ENCODE assay signal across 1 cellular context in genomic region chr20:57957397-57958049, GRCh38.
TF ChIP-seq lines count a peak whose summit lies in the region.

No MANE protein-coding gene starts in this region.

TF ChIP-seq in HEK293, 187 proteins besides CTCF, POLR2A, EP300 and RAD21 (continued from another document):
- TF ChIP-seq ZSCAN4 (tag by site-specific recombination; IDR thresholded peaks at IDR 0.05) (no peak), ZNF398 (tag by site-specific recombination; IDR thresholded peaks at IDR 0.05) (peak; percentile 70), ZNF654 (tag by site-specific recombination; IDR thresholded peaks at IDR 0.05; ENCODE audit: low read depth) (no peak), ZNF26 (tag by site-specific recombination; IDR thresholded peaks at IDR 0.05) (no peak), HIC1 (tag by site-specific recombination; IDR thresholded peaks at IDR 0.05) (peak; percentile 91), ZNF366 (tag by site-specific recombination; conservative IDR thresholded peaks at IDR 0.05) (peak; percentile 83), HOXD13 (CRISPR knock-in tag; IDR thresholded peaks at IDR 0.05; ENCODE audit: borderline replicate concordance) (0 out of 2 replicates have a peak, but pooled peaks have one; percentile 54), ZNF423 (tag by site-specific recombination; IDR thresholded peaks at IDR 0.05) (no peak; the same call in 1 of the 2 replicates), ZEB2 (tag by site-specific recombination; IDR thresholded peaks at IDR 0.05) (peak; percentile 94), GLIS2 (tag by site-specific recombination; IDR thresholded peaks at IDR 0.05) (peak; percentile 58), ZNF610 (tag by site-specific recombination; IDR thresholded peaks at IDR 0.05; ENCODE audit: borderline replicate concordance) (no peak), OSR2 (tag by site-specific recombination; IDR thresholded peaks at IDR 0.05) (peak; percentile 66), GLIS1 (tag by site-specific recombination; IDR thresholded peaks at IDR 0.05) (peak; percentile 98), GLI2 (tag by site-specific recombination; IDR thresholded peaks at IDR 0.05; ENCODE audit: borderline replicate concordance, low read depth) (peak; percentile 68; the same call in 1 of the 2 replicates), ZFP69B (tag by site-specific recombination; IDR thresholded peaks at IDR 0.05) (peak; percentile 53; the same call in 1 of the 2 replicates), TCF7L2 (IDR thresholded peaks at IDR 0.05; ENCODE audit: borderline replicate concordance, low read depth, low read length) (peak; percentile 84), ZIC2 (tag by site-specific recombination; IDR thresholded peaks at IDR 0.05) (peak; percentile 87), ATF2 (tag by site-specific recombination; IDR thresholded peaks at IDR 0.05; ENCODE audit: low read depth) (peak; percentile 86), ZNF692 (tag by site-specific recombination; IDR thresholded peaks at IDR 0.05) (peak; percentile 69), TSHZ1 (tag by site-specific recombination; IDR thresholded peaks at IDR 0.05; ENCODE audit: borderline replicate concordance) (peak; percentile 69), ZNF629 (tag by site-specific recombination; IDR thresholded peaks at IDR 0.05) (peak; percentile 80), ZBTB21 (tag by site-specific recombination; IDR thresholded peaks at IDR 0.05) (peak; percentile 70; the same call in 1 of the 2 replicates), ZNF302 (tag by site-specific recombination; IDR thresholded peaks at IDR 0.05; ENCODE audit: low read depth) (no peak), ZNF2 (tag by site-specific recombination; IDR thresholded peaks at IDR 0.05) (no peak), SCRT2 (tag by site-specific recombination; IDR thresholded peaks at IDR 0.05) (peak; percentile 59), ZSCAN16 (tag by site-specific recombination; IDR thresholded peaks at IDR 0.05) (no peak)
